In genomic region chr2:27134781-27135470, GRCh38 we compare ENCODE assay signal across 8 cellular contexts. TPM values are rescaled to one million over a fixed set of nuclear protein-coding genes. Genes with fewer than 3 reads are reported as not detected.
DNase-seq lines count a peak whose midpoint lies in the region; ATAC-seq and TF ChIP-seq lines count a peak whose summit lies in the region.

No MANE protein-coding gene starts in this region.

- peak overlapping the region; percentile 94 to 97 for H3K27ac Mint-ChIP-seq in natural killer cell

- H3K9me3 Mint-ChIP-seq in natural killer cell, result no peaks in the 10 kb centered on the region

- H3K4me3 Mint-ChIP-seq in natural killer cell, result peak overlapping the region; percentile 97

- peak; percentile 93 for DNase-seq in Ammon's horn (ENCODE audit: low spot score)
- DNase-seq in natural killer cell, result no peak
- no peak for DNase-seq in DMS79 (lab: John Stamatoyannopoulos, UW)
- no peak for DNase-seq in NCI-H446 (lab: John Stamatoyannopoulos, UW)
- no peak for DNase-seq in mesenteric fat pad (ENCODE audit: low spot score)
- DNase-seq in left colon, result no peak

- H3K27ac ChIP-seq in cingulate gyrus (ENCODE audit: low read depth, low read length), result peak overlapping the region; percentile 69

- intact Hi-C loops in natural killer cell (cut with micrococcal nuclease), result loop anchor here (1.0 to 10.0 kb wide), 4 partner anchors 12 to 83 kb away; partner anchors contain the start of genes ABHD1, AGBL5, ATRAID and KHK
- intact Hi-C loops in left colon (cut with DNase I, micrococcal nuclease), result no loop called here

- H3K36me3 Mint-ChIP-seq in natural killer cell, result no peaks in the 10 kb centered on the region

- no peak for TF ChIP-seq EP300 in Ishikawa (IDR thresholded peaks at IDR 0.05; ENCODE audit: borderline replicate concordance)

- peaks cover 18 to 30% of the 10 kb centered on the region in 2 donors for H3K4me1 Mint-ChIP-seq in natural killer cell

- H3K27me3 Mint-ChIP-seq in natural killer cell (ENCODE audit: low read depth in 2 of 2), result no peaks in the 10 kb centered on the region

- no peak for TF ChIP-seq RAD21 in Ishikawa (IDR thresholded peaks at IDR 0.05; ENCODE audit: low read depth)

- TF ChIP-seq CTCF in natural killer cell (IDR thresholded peaks at IDR 0.05), result no peak

- ATAC-seq in natural killer cell (no peak), left colon (no peak)

TF ChIP-seq in Ishikawa, 13 proteins besides CTCF, POLR2A, EP300 and RAD21:
- TF ChIP-seq YY1 (IDR thresholded peaks at IDR 0.05; ENCODE audit: low read depth) (peak; percentile 97; the same call in 1 of the 2 replicates), NFIC (IDR thresholded peaks at IDR 0.05) (no peak), EGR1 (IDR thresholded peaks at IDR 0.05) (peak; percentile 64)
TF ChIP-seq in Ishikawa: peak in this region for 2.

RNA-seq across cellular contexts. Expression of gene PREB, which starts 0.5 kb away (rescaled TPM):
- total RNA-seq in natural killer cell (10 to 100 TPM; 24.6 to 41.5 (median 31.2) TPM), mesenteric fat pad (76.5 TPM), left colon (10 to 100 TPM; 40.8 to 44.7 TPM)

RNA-seq across cellular contexts. Expression of gene PRR30, which starts 4.3 kb away (rescaled TPM):
- total RNA-seq in natural killer cell (not detected), mesenteric fat pad (not detected), left colon (not detected)

RNA-seq across cellular contexts. Expression of gene ABHD1, which starts 11.3 kb away (rescaled TPM):
- total RNA-seq in natural killer cell, result 1 to 10 TPM in 2 of 3 donors, under 1 TPM in 1; 0.88 to 2.4 (median 1.2) TPM
- not detected for total RNA-seq in mesenteric fat pad
- total RNA-seq in left colon, result under 1 TPM in 1 of 2 donors, not detected in 1; 0.34 TPM

RNA-seq across cellular contexts. Expression of gene TCF23, which starts 13.9 kb away (rescaled TPM):
- total RNA-seq in natural killer cell, result not detected
- total RNA-seq in mesenteric fat pad, result 0.48 TPM
- total RNA-seq in left colon, result not detected

RNA-seq across cellular contexts. Expression of gene CGREF1, which starts 16.0 kb away (rescaled TPM):
- not detected for total RNA-seq in natural killer cell
- total RNA-seq in mesenteric fat pad, result 11.0 TPM
- 1 to 10 TPM in 1 of 2 donors, under 1 TPM in 1; 0.53 to 3.8 TPM for total RNA-seq in left colon
